In the genomic region with DNA sequence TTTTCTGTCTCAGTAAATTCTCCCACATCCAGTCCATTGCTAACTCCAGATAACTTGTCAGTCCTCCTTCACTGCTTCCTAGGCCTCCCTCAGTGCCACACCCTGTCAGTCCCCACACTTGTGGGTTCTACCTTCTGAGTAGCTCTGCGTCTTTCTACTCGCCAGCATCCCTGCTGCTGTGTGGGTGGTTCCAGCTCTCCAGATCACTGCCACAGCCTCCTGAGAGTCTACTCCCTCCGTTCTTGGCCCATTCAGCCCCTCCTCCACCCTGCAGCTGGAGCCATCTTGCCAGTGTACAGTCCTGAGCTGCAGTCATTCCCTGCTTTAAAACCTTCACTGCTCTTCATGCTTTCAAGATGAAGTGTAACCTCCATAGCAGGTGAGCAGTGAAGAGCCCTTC, we compare ENCODE assay signal across 26 cellular contexts.
"Had no signal": no experiment of that assay in that cellular context is flagged by ENCODE, and none has a peak within 500 bp of the region (broad histone marks: within the 10 kb centered on the region; RNA-seq: fewer than 3 reads in every experiment).

No MANE protein-coding gene starts in this region.

- H3K9me3 ChIP-seq: SJCRH30 had no signal

- H3K9me3 Mint-ChIP-seq: activated CD4-positive, alpha-beta T cell treated with anti-CD3 and anti-CD28 coated beads, Interleukin-2, amount 10 ng/mL, durations not matched to agents 24 days and 14 days; activated naive CD4-positive, alpha-beta T cell treated with anti-CD3 and anti-CD28 coated beads, Interleukin-2, amount 10 ng/mL, durations not matched to agents 7 days and 5 days; activated naive CD8-positive, alpha-beta T cell treated with anti-CD3 and anti-CD28 coated beads, Interleukin-2, amount 50 U/mL, for 24 hours; activated T-cell treated with anti-CD3 and anti-CD28 coated beads, Interleukin-2, amount 50 U/mL, for 24 hours had no signal

- H3K4me1 Mint-ChIP-seq: activated CD4-positive, alpha-beta T cell treated with anti-CD3 and anti-CD28 coated beads, Interleukin-2, amount 10 ng/mL, durations not matched to agents 24 days and 14 days; activated naive CD4-positive, alpha-beta T cell treated with anti-CD3 and anti-CD28 coated beads, Interleukin-2, amount 10 ng/mL, durations not matched to agents 7 days and 5 days; activated naive CD8-positive, alpha-beta T cell treated with anti-CD3 and anti-CD28 coated beads, Interleukin-2, amount 50 U/mL, for 24 hours had no signal

- FAIRE-seq: TTC549 had no signal

- H3K27ac Mint-ChIP-seq: activated CD4-positive, alpha-beta T cell treated with anti-CD3 and anti-CD28 coated beads, Interleukin-2, amount 10 ng/mL, durations not matched to agents 24 days and 14 days; activated CD8-positive, alpha-beta T cell treated with anti-CD3 and anti-CD28 coated beads, Interleukin-2, amount 10 ng/mL, durations not matched to agents 7 days and 5 days; activated naive CD4-positive, alpha-beta T cell treated with anti-CD3 and anti-CD28 coated beads, Interleukin-2, amount 10 ng/mL, durations not matched to agents 7 days and 5 days; activated naive CD8-positive, alpha-beta T cell; activated naive CD8-positive, alpha-beta T cell treated with anti-CD3 and anti-CD28 coated beads, Interleukin-2, amount 50 U/mL, for 24 hours; activated T-cell treated with anti-CD3 and anti-CD28 coated beads, Interleukin-2, amount 50 U/mL, for 24 hours had no signal

- DNase-seq: activated CD4-positive, alpha-beta T cell treated with anti-CD3 and anti-CD28 coated beads, Interleukin-2, amount 10 ng/mL, durations not matched to agents 24 days and 14 days; activated CD4-positive, alpha-beta T cell treated with anti-CD3 and anti-CD28 coated beads, Interleukin-2, amount 50 U/mL, for 48 hours; activated CD8-positive, alpha-beta T cell treated with anti-CD3 and anti-CD28 coated beads, Interleukin-2, amount 10 ng/mL, durations not matched to agents 7 days and 5 days; activated gamma-delta T cell treated with Interleukin-2 at 50 U/mL for 16 hours; activated naive CD4-positive, alpha-beta T cell treated with anti-CD3 and anti-CD28 coated beads, Interleukin-2, amount 10 ng/mL, durations not matched to agents 7 days and 5 days; activated naive CD8-positive, alpha-beta T cell treated with anti-CD3 and anti-CD28 coated beads, Interleukin-2, amount 50 U/mL, for 24 hours; activated T-cell treated with anti-CD3 and anti-CD28 coated beads, Interleukin-2, amount 50 U/mL, for 24 hours; aorta; brain microvascular endothelial cell; Karpas-422; KBM-7; NCI-H1105; NCI-H1417 treated with DMSO at 0.1 percent for 48 hours; NCI-H187 treated with DMSO at 0.1 percent for 48 hours; NCI-H2081; NCI-H2171 treated with DMSO at 0.1 percent for 48 hours; NCI-H226; NCI-H446 treated with DMSO at 0.1 percent for 48 hours; NCI-H524; SHP77; SJCRH30; T1000 had no signal

- H3K4me1 ChIP-seq: SJCRH30 had no signal

- H3K27me3 Mint-ChIP-seq: activated CD4-positive, alpha-beta T cell treated with anti-CD3 and anti-CD28 coated beads, Interleukin-2, amount 10 ng/mL, durations not matched to agents 24 days and 14 days; activated naive CD4-positive, alpha-beta T cell treated with anti-CD3 and anti-CD28 coated beads, Interleukin-2, amount 10 ng/mL, durations not matched to agents 7 days and 5 days; activated naive CD8-positive, alpha-beta T cell; activated naive CD8-positive, alpha-beta T cell treated with anti-CD3 and anti-CD28 coated beads, Interleukin-2, amount 50 U/mL, for 24 hours; activated T-cell treated with anti-CD3 and anti-CD28 coated beads, Interleukin-2, amount 50 U/mL, for 24 hours had no signal

- H3K4me3 ChIP-seq: SJCRH30, SK-N-MC had no signal

- H3K27ac ChIP-seq: brain microvascular endothelial cell, SJCRH30, SK-N-MC had no signal

- H3K27me3 ChIP-seq: brain microvascular endothelial cell, SJCRH30 had no signal

- ATAC-seq: activated CD8-positive, alpha-beta T cell treated with anti-CD3 and anti-CD28 coated beads, Interleukin-2, amount 10 ng/mL, durations not matched to agents 7 days and 5 days; activated naive CD8-positive, alpha-beta T cell treated with anti-CD3 and anti-CD28 coated beads, Interleukin-2, amount 50 U/mL, for 24 hours; Panc1 had no signal

- H3K4me3 Mint-ChIP-seq: activated CD4-positive, alpha-beta T cell treated with anti-CD3 and anti-CD28 coated beads, Interleukin-2, amount 10 ng/mL, durations not matched to agents 24 days and 14 days; activated CD8-positive, alpha-beta T cell treated with anti-CD3 and anti-CD28 coated beads, Interleukin-2, amount 10 ng/mL, durations not matched to agents 7 days and 5 days; activated naive CD4-positive, alpha-beta T cell treated with anti-CD3 and anti-CD28 coated beads, Interleukin-2, amount 10 ng/mL, durations not matched to agents 7 days and 5 days; activated naive CD8-positive, alpha-beta T cell; activated naive CD8-positive, alpha-beta T cell treated with anti-CD3 and anti-CD28 coated beads, Interleukin-2, amount 50 U/mL, for 24 hours; activated T-cell treated with anti-CD3 and anti-CD28 coated beads, Interleukin-2, amount 50 U/mL, for 24 hours had no signal
